In the genomic region with DNA sequence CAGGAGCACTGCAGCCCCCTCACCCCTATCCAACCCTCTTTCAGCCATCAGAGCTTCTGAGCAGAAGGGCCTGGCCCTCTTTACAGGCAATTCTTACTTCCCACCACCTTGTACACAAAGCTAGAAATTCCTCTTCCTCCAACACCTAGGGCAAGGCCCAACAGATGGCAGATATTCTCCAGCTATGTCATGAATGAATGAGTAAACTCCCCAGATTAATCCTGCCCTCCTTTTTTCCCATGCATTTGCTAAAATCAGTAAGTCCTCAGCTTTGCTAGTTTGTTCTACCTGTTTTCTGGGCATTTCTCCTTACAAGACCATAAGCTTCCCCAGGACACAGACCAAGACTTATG, we compare ENCODE assay signal across 18 cellular contexts. TPM values are rescaled to one million over a fixed set of nuclear protein-coding genes. Genes with fewer than 3 reads are reported as not detected.
DNase-seq lines count a peak whose midpoint lies in the region; ATAC-seq, FAIRE-seq and TF ChIP-seq lines count a peak whose summit lies in the region.
"Had no signal": no experiment of that assay in that cellular context is flagged by ENCODE, and none has a peak within 500 bp of the region (broad histone marks: within the 10 kb centered on the region; RNA-seq: fewer than 3 reads in every experiment).

No MANE protein-coding gene starts in this region.

- no peak for TF ChIP-seq RAD21 in H1 (IDR thresholded peaks at IDR 0.05 in 1 of 2, conservative IDR thresholded peaks at IDR 0.05 in 1 of 2; ENCODE audit: low read depth in 2 of 2, low read length in 2 of 2)

- no peak for FAIRE-seq in H1 (lab: Jason Lieb, UNC)
- FAIRE-seq in GM12892 (lab: Jason Lieb, UNC) = no peak
- FAIRE-seq: GM12878 had no signal

- H2BK120ac ChIP-seq in H1 (replicated peaks; ENCODE audit: low read depth, low read length) = no peak overlapping the region

- H3K9ac ChIP-seq in H1 (replicated peaks in 1 of 4; ENCODE audit: extremely low read depth in 1 of 4, low read depth in 3 of 4, low read length in 3 of 4) = no peak overlapping the region

- no peak overlapping the region for H3K27ac ChIP-seq in H1 (ENCODE audit: low read depth, low read length)
- H3K27ac ChIP-seq in osteoblast (ENCODE audit: low read depth, low read length) = peak overlapping the region; percentile 55

- H3K4me2 ChIP-seq in H1 (ENCODE audit: insufficient read depth in 1 of 2, low read depth in 2 of 2, low read length in 2 of 2) = no peak overlapping the region
- H3K4me2 ChIP-seq in osteoblast (ENCODE audit: insufficient read depth, low read length) = no peak overlapping the region

- H3K4me1 ChIP-seq in H1 (replicated peaks in 1 of 4; ENCODE audit: control insufficient read depth in 3 of 4, insufficient read depth in 4 of 4, low read length in 3 of 4) (peaks cover 6 to 32% (median 24%) of the 10 kb centered on the region in 4 experiments), osteoblast (ENCODE audit: insufficient read depth, low read length) (peaks cover 50% of the 10 kb centered on the region)

- H3K79me1 ChIP-seq in H1 (ENCODE audit: low read depth, low read length) = no peaks in the 10 kb centered on the region

- H2BK12ac ChIP-seq in H1 (ENCODE audit: low read depth, low read length) = peak overlapping the region; percentile 75; the same call in 1 of the 2 replicates

- peak overlapping the region; percentile 63 for H4K91ac ChIP-seq in H1 (replicated peaks; ENCODE audit: insufficient read length, low read length)

- peak overlapping the region; percentile 13; the same call in 1 of the 2 replicates for H2BK5ac ChIP-seq in H1 (ENCODE audit: low read depth, low read length)

- H2AFZ ChIP-seq in H1 (ENCODE audit: low read length) (no peak overlapping the region), osteoblast (ENCODE audit: low read length) (no peak overlapping the region)

- 0 out of 2 replicates have a peak overlapping the region, but pooled peaks have one; percentile 48 for H2BK20ac ChIP-seq in H1 (ENCODE audit: low read length)

- ATAC-seq in GM18505 (IDR thresholded peaks at IDR 0.05; ENCODE audit: unreplicated experiment) = no peak
- ATAC-seq: GM12878, left colon, T-cell had no signal

- CTCF ChIA-PET in H1 (lab: Charles Lee; ENCODE audit: partially characterized antibody) = interaction anchor here (0.7 to 20.7 kb wide), 11 partner anchors 8 to 126 kb away, joined by 3 to 221 read pairs (median 19); a partner anchor contains a TSS

- H3K27me3 ChIP-seq in H1 (replicated peaks in 1 of 4; ENCODE audit: control insufficient read depth in 3 of 4, extremely low read depth in 1 of 4, insufficient read depth in 3 of 4, low read length in 3 of 4) (peaks cover 0 to 2% (median under 1%) of the 10 kb centered on the region in 4 experiments; a peak in 3 of 7 replicates), osteoblast (ENCODE audit: insufficient read depth, low read length) (no peaks in the 10 kb centered on the region)

- TF ChIP-seq EP300 in H1 (IDR thresholded peaks at IDR 0.05; ENCODE audit: borderline replicate concordance in 1 of 2, low read depth in 2 of 2, low read length in 2 of 2) = no peak

- H3K79me2 ChIP-seq in H1 (ENCODE audit: control insufficient read depth in 1 of 2, insufficient read depth in 2 of 2, low read length in 2 of 2) (no peaks in the 10 kb centered on the region), osteoblast (ENCODE audit: insufficient read depth, low read length) (no peaks in the 10 kb centered on the region)

- H3K9me3 ChIP-seq in H1 (ENCODE audit: insufficient read depth in 2 of 2, low read depth in 1 of 2, low read length in 1 of 2) = no peaks in the 10 kb centered on the region
- no peaks in the 10 kb centered on the region for H3K9me3 ChIP-seq in osteoblast (ENCODE audit: low read depth, low read length)

- no peaks in the 10 kb centered on the region for H4K20me1 ChIP-seq in H1 (replicated peaks in 1 of 2; ENCODE audit: control insufficient read depth in 1 of 2, insufficient read depth in 2 of 2, low read length in 2 of 2)
- H4K20me1 ChIP-seq in osteoblast (ENCODE audit: insufficient read depth, low read length) = no peaks in the 10 kb centered on the region

- H3K18ac ChIP-seq in H1 (ENCODE audit: extremely low read depth, low read length) = no peak overlapping the region

- no peak overlapping the region for H2BK15ac ChIP-seq in H1 (ENCODE audit: low read length)

- no peak overlapping the region for H4K5ac ChIP-seq in H1 (ENCODE audit: insufficient read length, low read depth, low read length)

- peak overlapping the region; percentile 82; the same call in 1 of the 2 replicates for H2AK5ac ChIP-seq in H1 (ENCODE audit: low read depth, low read length)

- DNase-seq in DMS 273 treated with DMSO at 0.1 percent for 48 hours (lab: John Stamatoyannopoulos, UW) = peak; percentile 47
- DNase-seq in NCI-H69 (lab: John Stamatoyannopoulos, UW) = peak; percentile 41
- no peak for DNase-seq in H1 (ENCODE audit: low read depth in 1 of 2, low spot score in 2 of 2)
- DNase-seq in osteoblast (ENCODE audit: insufficient read length, low spot score, missing footprints) = peak; percentile 54
- DNase-seq in activated CD8-positive, alpha-beta memory T cell treated with anti-CD3 and anti-CD28 coated beads, Interleukin-2, amount 50 U/mL, for 4 hours = no peak
- DNase-seq in GM12892 (ENCODE audit: insufficient read length) = no peak
- DNase-seq in HK-2 (ENCODE audit: unreplicated experiment) = no peak
- DNase-seq: activated CD4-positive, CD25-positive, alpha-beta regulatory T cell; activated CD8-positive, alpha-beta memory T cell treated with anti-CD3 and anti-CD28 coated beads, Interleukin-2, amount 50 U/mL, for 48 hours; activated naive CD4-positive, alpha-beta T cell treated with anti-CD3 and anti-CD28 coated beads, Interleukin-2, amount 50 U/mL, for 16 hours; central memory CD4-positive, alpha-beta T cell; hippocampal formation; left colon; NCI-H1105 treated with DMSO at 0.1 percent for 48 hours; NCI-H446; T-cell had no signal

- TF ChIP-seq POLR2A in H1 (IDR thresholded peaks at IDR 0.05; ENCODE audit: control extremely low read depth in 1 of 2, low read depth in 2 of 2, low read length in 2 of 2) (no peak), GM18505 (IDR thresholded peaks at IDR 0.05; ENCODE audit: borderline replicate concordance, extremely low read depth, insufficient read depth, insufficient read length) (no peak), GM12892 (IDR thresholded peaks at IDR 0.05; ENCODE audit: low read depth, low read length) (no peak)

- no peak overlapping the region for H4K8ac ChIP-seq in H1 (ENCODE audit: extremely low read depth, insufficient read depth, low read length)

- no peak overlapping the region for H3K23ac ChIP-seq in H1 (ENCODE audit: insufficient read length)

- TF ChIP-seq CTCF in H1 (IDR thresholded peaks at IDR 0.05; ENCODE audit: control extremely low read depth in 1 of 3, insufficient read depth in 1 of 3, low read depth in 1 of 3, low read length in 3 of 3) = no peak
- no peak for TF ChIP-seq CTCF in osteoblast (IDR thresholded peaks at IDR 0.05; ENCODE audit: extremely low read depth, low read depth, low read length)

- H3K4me3 ChIP-seq in H1 (ENCODE audit: extremely low read depth in 1 of 4, insufficient read depth in 2 of 4, low read depth in 3 of 4, low read length in 4 of 4) (no peak overlapping the region), osteoblast (ENCODE audit: insufficient read depth, low read length) (no peak overlapping the region)
- H3K4me3 ChIP-seq: GM12878 had no signal

- no peak overlapping the region for H3K56ac ChIP-seq in H1 (replicated peaks; ENCODE audit: insufficient read length, low read depth, low read length)

- H3K36me3 ChIP-seq in H1 (ENCODE audit: control insufficient read depth in 2 of 4, insufficient read depth in 4 of 4, low read length in 3 of 4) (no peaks in the 10 kb centered on the region; a peak in 1 of 8 replicates), osteoblast (ENCODE audit: insufficient read depth, low read length) (peaks cover 37% of the 10 kb centered on the region)

- H3K4ac ChIP-seq in H1 (replicated peaks; ENCODE audit: insufficient read length, low read depth, low read length) = no peak overlapping the region

- POLR2A ChIA-PET in H1 (lab: Charles Lee; ENCODE audit: partially characterized antibody) = interaction anchor here (1.0 to 32.5 kb wide), 9 partner anchors 9 to 128 kb away, joined by 3 to 672 read pairs (median 4); a partner anchor contains a TSS

- no peak overlapping the region for H3K14ac ChIP-seq in H1 (ENCODE audit: insufficient read length)

- peaks cover 2% of the 10 kb centered on the region; the same call in 1 of the 2 replicates for H3K23me2 ChIP-seq in H1 (ENCODE audit: low read depth, low read length)

TF ChIP-seq in H1, 55 proteins besides CTCF, POLR2A, EP300 and RAD21 (continues in another document):
- TF ChIP-seq RXRA (IDR thresholded peaks at IDR 0.05; ENCODE audit: insufficient read depth, low read depth, low read length) = no peak
- TF ChIP-seq EZH2 (IDR thresholded peaks at IDR 0.05; ENCODE audit: low read depth, low read length, severe bottlenecking) = no peak
- TF ChIP-seq TBP (IDR thresholded peaks at IDR 0.05; ENCODE audit: low read depth, low read length) = no peak
- no peak for TF ChIP-seq SP1 (IDR thresholded peaks at IDR 0.05; ENCODE audit: low read depth, low read length)
- TF ChIP-seq MAFK (IDR thresholded peaks at IDR 0.05; ENCODE audit: low read depth, low read length) = no peak
- TF ChIP-seq SP2 (IDR thresholded peaks at IDR 0.05; ENCODE audit: low read length) = no peak
- TF ChIP-seq BRCA1 (IDR thresholded peaks at IDR 0.05; ENCODE audit: low read depth, low read length) = no peak
- TF ChIP-seq, protein P1, sequence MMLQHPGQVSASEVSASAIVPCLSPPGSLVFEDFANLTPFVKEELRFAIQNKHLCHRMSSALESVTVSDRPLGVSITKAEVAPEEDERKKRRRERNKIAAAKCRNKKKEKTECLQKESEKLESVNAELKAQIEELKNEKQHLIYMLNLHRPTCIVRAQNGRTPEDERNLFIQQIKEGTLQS (IDR thresholded peaks at IDR 0.05; ENCODE audit: insufficient read depth, low read depth, low read length) = no peak
- TF ChIP-seq RBBP5 (IDR thresholded peaks at IDR 0.05; ENCODE audit: borderline replicate concordance, low read depth, low read length) = no peak

RNA-seq across cellular contexts. Expression of a gene that starts 20.4 kb away (rescaled TPM):
- 60.4 and 73.4 TPM in 2 replicates for total RNA-seq in H1 (2021; fragmentation: NEBNext Ultra II Directional; extraction: Animal tissue kit (Norgen Biotek cat#: 25700))
- 32.9 and 38.6 TPM in 2 replicates for polyA plus RNA-seq in H1 (2011; rRNA removed)
- 68.9 TPM for polyA plus RNA-seq in H1 (2011; cell fraction: cytosol; rRNA removed)
- 26.0 TPM for polyA plus RNA-seq in H1 (2011; cell fraction: nucleus; rRNA removed)
- 64.2 to 105 TPM (median 72.5 TPM) in 4 replicates for polyA plus RNA-seq in H1 (2012, experiment 1 of 2)
- polyA plus RNA-seq in H1 (2012, experiment 2 of 2) = 49.1 TPM
- 25.2 TPM for polyA plus RNA-seq in H1 (2013, experiment 1 of 2)
- polyA plus RNA-seq in H1 (2013, experiment 2 of 2) = 26.2 TPM
- polyA minus RNA-seq in H1 (2011; rRNA and poly(A)+ RNA removed) = 18.4 and 25.9 TPM in 2 replicates
- 10.5 TPM for polyA minus RNA-seq in H1 (2011; cell fraction: cytosol; rRNA and poly(A)+ RNA removed)
- 21.0 TPM for polyA minus RNA-seq in H1 (2011; cell fraction: nucleus; rRNA and poly(A)+ RNA removed)
- 17.1 and 19.9 TPM in 2 replicates for total RNA-seq in osteoblast
- 83.1 TPM for polyA plus RNA-seq in GM12892 (2012; ENCODE audit: missing spikeins)

Comparison
In these comparisons a context has a peak if more than half of its experiments do, and no peak if none do; other contexts are left out.
1. DNase-seq: peak in DMS 273 treated with DMSO at 0.1 percent for 48 hours (single experiment), NCI-H69 (single experiment) and osteoblast (single experiment); none in H1 (0 of 2), activated CD8-positive, alpha-beta memory T cell treated with anti-CD3 and anti-CD28 coated beads, Interleukin-2, amount 50 U/mL, for 4 hours (single experiment), GM12892 (single experiment) and HK-2 (single experiment).